ENCODE assay signal across 10 cellular contexts in the genomic region with DNA sequence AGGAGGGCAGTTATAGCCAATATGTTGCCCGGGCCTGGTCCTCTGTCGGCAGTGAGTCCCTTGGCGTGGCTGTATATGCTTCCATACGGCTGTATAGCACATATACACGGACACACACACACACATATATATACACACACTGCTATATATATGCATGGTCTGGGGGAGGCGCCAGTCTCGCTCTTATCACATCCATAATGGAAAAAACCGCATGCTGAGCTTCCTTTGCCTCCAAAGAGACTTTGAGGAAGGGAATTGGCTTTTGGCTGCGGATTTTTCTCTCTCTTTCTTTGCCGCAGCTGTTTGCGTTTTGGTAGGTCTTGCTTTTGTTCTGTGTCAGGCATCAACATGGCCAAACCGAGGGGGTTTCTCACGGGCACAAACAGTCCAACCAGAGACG. TPM values are rescaled to one million over a fixed set of nuclear protein-coding genes. Genes with fewer than 3 reads are reported as not detected.
A peak's percentile ranks its signal among the peaks of the same experiment; 100 is the strongest.
DNase-seq lines count a peak whose midpoint lies in the region; ATAC-seq and TF ChIP-seq lines count a peak whose summit lies in the region.
"Had no signal": no experiment of that assay in that cellular context is flagged by ENCODE, and none has a peak within 500 bp of the region (broad histone marks: within the 10 kb centered on the region; RNA-seq: fewer than 3 reads in every experiment).

No MANE protein-coding gene starts in this region.

- DNase-seq in NCI-H146 (lab: John Stamatoyannopoulos, UW) = peak; percentile 32
- no peak for DNase-seq in NCI-H146 treated with DMSO at 0.1 percent for 48 hours (lab: John Stamatoyannopoulos, UW; ENCODE audit: unreplicated experiment)
- peak; percentile 24 for DNase-seq in NCI-H1694 treated with DMSO at 0.1 percent for 48 hours (lab: John Stamatoyannopoulos, UW)
- no peak for DNase-seq in astrocyte of the cerebellum (ENCODE audit: low read depth)
- no peak for DNase-seq in sciatic nerve (ENCODE audit: low spot score)
- no peak for DNase-seq in CD4-positive, alpha-beta memory T cell
- no peak for DNase-seq in EL

- peaks cover 20% of the 10 kb centered on the region for H3K4me1 ChIP-seq in CD4-positive, alpha-beta memory T cell (ENCODE audit: insufficient read depth, low read length)

- peak overlapping the region in 2 of 3 experiments; percentile 20 to 49 for H3K4me3 Mint-ChIP-seq in nephron
- H3K4me3 Mint-ChIP-seq in CD4-positive, alpha-beta memory T cell = no peak overlapping the region

- no peaks in the 10 kb centered on the region for H3K27me3 ChIP-seq in CD4-positive, alpha-beta memory T cell (ENCODE audit: insufficient read depth, low read length)
- H3K27me3 ChIP-seq: esophagus muscularis mucosa had no signal

- no peak for ATAC-seq in sciatic nerve

- no peak overlapping the region for H3K4me3 ChIP-seq in astrocyte of the cerebellum (ENCODE audit: low read depth, low read length)
- H3K4me3 ChIP-seq in CD4-positive, alpha-beta memory T cell (ENCODE audit: low read length in 2 of 2) = no peak overlapping the region
- H3K4me3 ChIP-seq: esophagus muscularis mucosa had no signal

- TF ChIP-seq CTCF in astrocyte of the cerebellum (IDR thresholded peaks at IDR 0.05; ENCODE audit: low read depth, low read length, missing control alignments) (peak; percentile 32), nephron (IDR thresholded peaks at IDR 0.05; ENCODE audit: unreplicated experiment in 3 of 3) (peak in 2 of 3 experiments; percentile 21 to 32)

- H3K4me1 Mint-ChIP-seq in nephron = peaks cover 31% of the 10 kb centered on the region
- peaks cover 7 to 28% (median 16%) of the 10 kb centered on the region in 4 donors for H3K4me1 Mint-ChIP-seq in CD4-positive, alpha-beta memory T cell

- POLR2A ChIA-PET in CD4-positive, alpha-beta memory T cell (lab: Charles Lee; ENCODE audit: partially characterized antibody) = interaction anchor here (0.5 kb wide), 1 partner anchor 136 kb away, joined by 3 read pairs; no protein-coding TSS in a partner anchor

- no peaks in the 10 kb centered on the region for H3K27me3 Mint-ChIP-seq in nephron (ENCODE audit: low read depth)
- no peaks in the 10 kb centered on the region for H3K27me3 Mint-ChIP-seq in CD4-positive, alpha-beta memory T cell

- H3K27ac ChIP-seq in CD4-positive, alpha-beta memory T cell (ENCODE audit: low read depth, low read length) = no peak overlapping the region
- H3K27ac ChIP-seq: esophagus muscularis mucosa had no signal

- H3K36me3 Mint-ChIP-seq in nephron (ENCODE audit: low read depth) = no peaks in the 10 kb centered on the region
- no peaks in the 10 kb centered on the region for H3K36me3 Mint-ChIP-seq in CD4-positive, alpha-beta memory T cell

- CTCF ChIA-PET in CD4-positive, alpha-beta memory T cell (lab: Charles Lee; ENCODE audit: partially characterized antibody) = interaction anchor here (0.6 kb wide), 1 partner anchor 175 kb away, joined by 3 read pairs; no protein-coding TSS in a partner anchor

- peak overlapping the region; percentile 93 to 97 (median 94) for H3K27ac Mint-ChIP-seq in nephron
- peak overlapping the region in 1 of 7 donors; percentile 77 for H3K27ac Mint-ChIP-seq in CD4-positive, alpha-beta memory T cell
- H3K27ac Mint-ChIP-seq: activated T-helper 2 cell treated with anti-CD3 and anti-CD28 coated beads, Interferon-gamma antibody, Interleukin-2, Interleukin-4, amounts not matched to agents 10 μg/mL and 5 μg/mL and 100 μg/mL, durations not matched to agents 14 hours and 24 hours and 36 hours had no signal

- no peaks in the 10 kb centered on the region for H3K36me3 ChIP-seq in CD4-positive, alpha-beta memory T cell (ENCODE audit: insufficient read depth, low read length)
- H3K36me3 ChIP-seq: esophagus muscularis mucosa had no signal

- in situ Hi-C loops in astrocyte of the cerebellum (cut with HindIII; ENCODE audit: low sequenced_read_pairs) = no loop called here

- no peaks in the 10 kb centered on the region for H3K9me3 Mint-ChIP-seq in nephron
- no peaks in the 10 kb centered on the region for H3K9me3 Mint-ChIP-seq in CD4-positive, alpha-beta memory T cell
- H3K9me3 Mint-ChIP-seq: activated T-helper 2 cell treated with anti-CD3 and anti-CD28 coated beads, Interferon-gamma antibody, Interleukin-2, Interleukin-4, amounts not matched to agents 10 μg/mL and 5 μg/mL and 100 μg/mL, durations not matched to agents 14 hours and 24 hours and 36 hours had no signal

- intact Hi-C loops in sciatic nerve (cut with DNase I) = loop anchor here (5.0 kb wide), 1 partner anchor 637 kb away; no protein-coding TSS in a partner anchor
- intact Hi-C loops in CD4-positive, alpha-beta memory T cell (cut with micrococcal nuclease) = no loop called here

- H3K9me3 ChIP-seq in CD4-positive, alpha-beta memory T cell (ENCODE audit: control insufficient read depth in 1 of 2, low read length in 2 of 2) = no peaks in the 10 kb centered on the region
- H3K9me3 ChIP-seq: esophagus muscularis mucosa had no signal

RNA-seq across cellular contexts. Expression of a gene that starts 11.3 kb away (rescaled TPM):
- total RNA-seq in sciatic nerve = 29.6 TPM
- total RNA-seq in CD4-positive, alpha-beta memory T cell = 10 to 100 TPM; 31.1 to 34.6 TPM
- polyA plus RNA-seq in CD4-positive, alpha-beta memory T cell = 10 to 100 TPM; 28.6 to 38.4 TPM

RNA-seq across cellular contexts. Expression of a gene that starts 19.9 kb away (rescaled TPM):
- 10.1 TPM for total RNA-seq in sciatic nerve
- 10 to 100 TPM; 39.6 to 40.0 TPM for total RNA-seq in CD4-positive, alpha-beta memory T cell
- polyA plus RNA-seq in CD4-positive, alpha-beta memory T cell = 10 to 100 TPM; 66.2 to 68.3 TPM

RNA-seq across cellular contexts. Expression of a gene that starts 20.0 kb away (rescaled TPM):
- total RNA-seq in sciatic nerve = 20.6 TPM
- 10 to 100 TPM; 50.0 to 53.0 TPM for total RNA-seq in CD4-positive, alpha-beta memory T cell
- polyA plus RNA-seq in CD4-positive, alpha-beta memory T cell = 10 to 100 TPM; 39.6 to 41.9 TPM

RNA-seq across cellular contexts. Expression of a gene that starts 25.1 kb away (rescaled TPM):
- total RNA-seq in sciatic nerve = 1.9 TPM
- total RNA-seq in CD4-positive, alpha-beta memory T cell = 1 to 10 TPM; 3.7 to 4.2 TPM
- polyA plus RNA-seq in CD4-positive, alpha-beta memory T cell = not detected

RNA-seq across cellular contexts. Expression of a gene that starts 30.0 kb away (rescaled TPM):
- total RNA-seq in sciatic nerve = 51.0 TPM
- 10 to 100 TPM; 81.9 to 86.9 TPM for total RNA-seq in CD4-positive, alpha-beta memory T cell
- 10 to 100 TPM; 37.5 to 62.3 TPM for polyA plus RNA-seq in CD4-positive, alpha-beta memory T cell

Comparison
In these comparisons a context has a peak if more than half of its experiments do, and no peak if none do; other contexts are left out.
1. DNase-seq: peak in NCI-H146 (single experiment) and NCI-H1694 treated with DMSO at 0.1 percent for 48 hours (single experiment); none in NCI-H146 treated with DMSO at 0.1 percent for 48 hours (single experiment), astrocyte of the cerebellum (single experiment), sciatic nerve (single experiment), CD4-positive, alpha-beta memory T cell (0 of 5) and EL (single experiment).
2. H3K4me3 Mint-ChIP-seq: peak in nephron (2 of 3); none in CD4-positive, alpha-beta memory T cell (0 of 8).